ENCODE assay signal across 8 cellular contexts in the genomic region with DNA sequence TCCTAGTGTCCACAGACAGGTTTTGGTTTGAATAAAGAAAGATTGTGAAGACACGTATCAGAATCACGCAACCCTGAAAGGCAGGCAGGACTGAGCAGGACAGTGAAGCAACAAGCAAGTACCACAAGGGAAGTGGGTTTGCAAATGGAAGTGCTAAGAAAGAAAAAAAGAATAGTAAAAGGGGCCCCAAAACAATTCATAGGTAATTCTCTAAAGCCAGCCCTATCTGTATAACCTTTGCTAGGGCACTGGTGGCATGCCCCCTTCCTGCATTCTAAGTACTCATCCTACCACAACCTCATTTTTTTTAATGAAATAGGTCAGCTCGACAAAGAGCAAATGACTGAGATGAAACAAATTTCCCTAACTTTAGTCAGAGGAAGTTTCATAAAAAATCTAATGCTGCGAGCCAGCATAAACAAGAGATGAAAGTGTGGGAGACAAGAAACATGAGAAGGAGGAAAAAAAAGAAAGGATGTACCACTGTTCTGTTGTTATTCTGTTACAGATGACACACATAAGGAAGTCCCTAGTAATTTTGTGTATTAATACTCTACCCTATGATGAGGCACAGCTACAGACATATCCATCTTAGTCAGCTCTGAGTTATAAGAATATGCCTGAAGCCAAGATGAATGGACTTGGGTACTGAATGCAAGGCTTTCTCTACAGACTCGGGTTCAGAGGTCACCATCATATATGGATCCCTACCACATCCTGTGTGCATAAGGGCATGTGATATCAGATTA. TPM values are rescaled to one million over a fixed set of nuclear protein-coding genes. Genes with fewer than 3 reads are reported as not detected.
DNase-seq lines count a peak whose midpoint lies in the region; ATAC-seq and TF ChIP-seq lines count a peak whose summit lies in the region.

No MANE protein-coding gene starts in this region.

- H3K4me1 Mint-ChIP-seq in activated naive CD4-positive, alpha-beta T cell treated with anti-CD3 and anti-CD28 coated beads, Interleukin-2, amount 10 ng/mL, durations not matched to agents 7 days and 5 days = peaks cover 16% of the 10 kb centered on the region
- H3K4me1 Mint-ChIP-seq in Caco-2 (ENCODE audit: low read depth, unreplicated experiment) = peaks cover 16% of the 10 kb centered on the region

- H3K4me1 ChIP-seq in DND-41 (ENCODE audit: insufficient read depth, low read length) = peaks cover 98% of the 10 kb centered on the region
- peaks cover 15% of the 10 kb centered on the region for H3K4me1 ChIP-seq in osteoblast (ENCODE audit: insufficient read depth, low read length)
- peaks cover 10% of the 10 kb centered on the region for H3K4me1 ChIP-seq in Caco-2

- no TSS peak for BruUV-seq in Caco-2 (replicated peaks; lab: Mats Ljungman, UMichigan)

- DNase-seq in DND-41 = peak; percentile 70
- no peak for DNase-seq in activated naive CD4-positive, alpha-beta T cell treated with anti-CD3 and anti-CD28 coated beads, Interleukin-2, amount 10 ng/mL, durations not matched to agents 7 days and 5 days
- DNase-seq in osteoblast (ENCODE audit: insufficient read length, low spot score, missing footprints) = peak; percentile 90
- no peak for DNase-seq in Right ventricle myocardium superior
- no peak for DNase-seq in COLO668 (lab: John Stamatoyannopoulos, UW; ENCODE audit: unreplicated experiment)
- no peak for DNase-seq in Caco-2

- H3K9ac ChIP-seq in DND-41 (ENCODE audit: low read depth, low read length) = peak overlapping the region; percentile 40

- peak; percentile 79 for ATAC-seq in DND-41 (ENCODE audit: insufficient read depth, low read depth)
- ATAC-seq in GM19463 (IDR thresholded peaks at IDR 0.05; ENCODE audit: unreplicated experiment) = peak; percentile 65
- ATAC-seq in HG03469 (IDR thresholded peaks at IDR 0.05; ENCODE audit: unreplicated experiment) = peak; percentile 58
- no peak for ATAC-seq in Right ventricle myocardium superior (ENCODE audit: poor library complexity)

- peaks cover 100% of the 10 kb centered on the region for H3K79me2 ChIP-seq in DND-41 (ENCODE audit: insufficient read depth, low read length)
- H3K79me2 ChIP-seq in osteoblast (ENCODE audit: insufficient read depth, low read length) = peaks cover 10% of the 10 kb centered on the region

- H3K9me3 ChIP-seq in DND-41 (ENCODE audit: insufficient read depth, low read length, severe bottlenecking) (no peaks in the 10 kb centered on the region), osteoblast (ENCODE audit: low read depth, low read length) (no peaks in the 10 kb centered on the region), Caco-2 (no peaks in the 10 kb centered on the region)

- H3K27me3 Mint-ChIP-seq in activated naive CD4-positive, alpha-beta T cell treated with anti-CD3 and anti-CD28 coated beads, Interleukin-2, amount 10 ng/mL, durations not matched to agents 7 days and 5 days = no peaks in the 10 kb centered on the region
- no peaks in the 10 kb centered on the region for H3K27me3 Mint-ChIP-seq in Caco-2 (ENCODE audit: insufficient read depth, unreplicated experiment)

- no peaks in the 10 kb centered on the region for H3K36me3 Mint-ChIP-seq in activated naive CD4-positive, alpha-beta T cell treated with anti-CD3 and anti-CD28 coated beads, Interleukin-2, amount 10 ng/mL, durations not matched to agents 7 days and 5 days
- H3K36me3 Mint-ChIP-seq in Caco-2 (ENCODE audit: insufficient read depth, unreplicated experiment) = no peaks in the 10 kb centered on the region

- H3K36me3 ChIP-seq in DND-41 (ENCODE audit: insufficient read depth, low read length) (peaks cover 8% of the 10 kb centered on the region; the same call in 1 of the 2 replicates), osteoblast (ENCODE audit: insufficient read depth, low read length) (no peaks in the 10 kb centered on the region), Caco-2 (ENCODE audit: control insufficient read depth, insufficient read depth, low read length) (no peaks in the 10 kb centered on the region)

- peak overlapping the region; percentile 82 for H3K27ac ChIP-seq in DND-41 (ENCODE audit: low read length)
- peak overlapping the region; percentile 59 for H3K27ac ChIP-seq in osteoblast (ENCODE audit: low read depth, low read length)

- H3K4me2 ChIP-seq in DND-41 (ENCODE audit: insufficient read depth, low read length) = peak overlapping the region; percentile 64
- H3K4me2 ChIP-seq in osteoblast (ENCODE audit: insufficient read depth, low read length) = peak overlapping the region; percentile 46

- H4K20me1 ChIP-seq in DND-41 (ENCODE audit: insufficient read depth, low read length) (peaks cover 4% of the 10 kb centered on the region; the same call in 1 of the 2 replicates), osteoblast (ENCODE audit: insufficient read depth, low read length) (no peaks in the 10 kb centered on the region)

- H3K4me3 ChIP-seq in DND-41 (ENCODE audit: low read depth in 1 of 2, low read length in 2 of 2) = peak overlapping the region in 1 of 2 experiments; percentile 32; a peak in 2 of 4 replicates
- H3K4me3 ChIP-seq in osteoblast (ENCODE audit: insufficient read depth, low read length) = no peak overlapping the region
- no peak overlapping the region for H3K4me3 ChIP-seq in Caco-2 (ENCODE audit: low read depth, low read length)

- TF ChIP-seq CTCF in DND-41 (IDR thresholded peaks at IDR 0.05; ENCODE audit: borderline replicate concordance, extremely low read depth, low read length, poor library complexity, severe bottlenecking) (no peak), osteoblast (IDR thresholded peaks at IDR 0.05; ENCODE audit: extremely low read depth, low read depth, low read length) (no peak), Caco-2 (IDR thresholded peaks at IDR 0.05; ENCODE audit: insufficient read depth in 1 of 2, low read depth in 1 of 2, low read length in 1 of 2, severe bottlenecking in 1 of 2, unreplicated experiment in 1 of 2) (no peak)

- no peak overlapping the region for H3K4me3 Mint-ChIP-seq in activated naive CD4-positive, alpha-beta T cell treated with anti-CD3 and anti-CD28 coated beads, Interleukin-2, amount 10 ng/mL, durations not matched to agents 7 days and 5 days
- H3K4me3 Mint-ChIP-seq in Caco-2 (ENCODE audit: unreplicated experiment) = no peak overlapping the region

- H3K27me3 ChIP-seq in DND-41 (ENCODE audit: insufficient read depth, low read length, poor library complexity) = no peaks in the 10 kb centered on the region
- no peaks in the 10 kb centered on the region for H3K27me3 ChIP-seq in osteoblast (ENCODE audit: insufficient read depth, low read length)
- H3K27me3 ChIP-seq in Caco-2 (replicated peaks; ENCODE audit: control insufficient read depth, insufficient read depth, low read length) = no peaks in the 10 kb centered on the region

- peak overlapping the region; percentile 11 for H3K27ac Mint-ChIP-seq in activated naive CD4-positive, alpha-beta T cell treated with anti-CD3 and anti-CD28 coated beads, Interleukin-2, amount 10 ng/mL, durations not matched to agents 7 days and 5 days
- no peak overlapping the region for H3K27ac Mint-ChIP-seq in Caco-2 (ENCODE audit: unreplicated experiment)

- POLR2A ChIA-PET in Caco-2 (lab: Charles Lee) = no interaction called here

- CTCF ChIA-PET in activated naive CD4-positive, alpha-beta T cell treated with anti-CD3 and anti-CD28 coated beads, Interleukin-2, amount 10 ng/mL, durations not matched to agents 7 days and 5 days (lab: Charles Lee) = interaction anchor here (1.6 kb wide), 1 partner anchor 342 kb away, joined by 4 read pairs; no protein-coding TSS in a partner anchor
- CTCF ChIA-PET in Caco-2 (lab: Charles Lee) = no interaction called here

- intact Hi-C loops in Right ventricle myocardium superior (cut with DNase I) = no loop called here
- intact Hi-C loops in Caco-2 (cut with micrococcal nuclease; ENCODE audit: unreplicated experiment) = no loop called here

- no peaks in the 10 kb centered on the region for H3K9me3 Mint-ChIP-seq in activated naive CD4-positive, alpha-beta T cell treated with anti-CD3 and anti-CD28 coated beads, Interleukin-2, amount 10 ng/mL, durations not matched to agents 7 days and 5 days
- H3K9me3 Mint-ChIP-seq in Caco-2 (ENCODE audit: unreplicated experiment) = no peaks in the 10 kb centered on the region

- H2AFZ ChIP-seq in DND-41 (ENCODE audit: low read depth, low read length) (no peak overlapping the region), osteoblast (ENCODE audit: low read length) (no peak overlapping the region)

RNA-seq across cellular contexts. Expression of a gene that starts 32.2 kb away (rescaled TPM):
- 10.3 and 11.9 TPM in 2 replicates for total RNA-seq in osteoblast
- total RNA-seq in Right ventricle myocardium superior = 4.3 TPM
- 13.3 and 14.2 TPM in 2 replicates for total RNA-seq in Caco-2 (2022)

Comparison
In these comparisons a context has a peak if more than half of its experiments do, and no peak if none do; other contexts are left out.
1. DNase-seq: peak in DND-41 (single experiment) and osteoblast (single experiment); none in activated naive CD4-positive, alpha-beta T cell treated with anti-CD3 and anti-CD28 coated beads, Interleukin-2, amount 10 ng/mL, durations not matched to agents 7 days and 5 days (single experiment), Right ventricle myocardium superior (single experiment), COLO668 (single experiment) and Caco-2 (0 of 2).